Comparison of ENCODE assay signal across 25 cellular contexts in genomic region chr1:9493326-9493725, GRCh38.
"Had no signal": no experiment of that assay in that cellular context is flagged by ENCODE, and none has a peak within 500 bp of the region (broad histone marks: within the 10 kb centered on the region; RNA-seq: fewer than 3 reads in every experiment).

No MANE protein-coding gene starts in this region.

- H3K36me3 ChIP-seq: MG63, SJCRH30 had no signal

- H3K4me2 ChIP-seq: PC-9 had no signal

- H3K9me3 ChIP-seq: MG63, SJCRH30 had no signal

- H3K27ac ChIP-seq: PC-9, RWPE1, SJCRH30, SK-N-MC had no signal

- H3K4me3 ChIP-seq: MG63, PC-9, SJCRH30, SK-N-MC had no signal

- H3K4me1 ChIP-seq: SJCRH30 had no signal

- H2AFZ ChIP-seq: PC-9 had no signal

- DNase-seq: Kasumi-1, KG1, MG63, NCI-H1048, NCI-H1092 treated with DMSO at 0.1 percent for 48 hours, NCI-H1417 treated with DMSO at 0.1 percent for 48 hours, NCI-H146, NCI-H1694, NCI-H187 treated with DMSO at 0.1 percent for 48 hours, NCI-H2029, NCI-H2081, NCI-H2171 treated with DMSO at 0.1 percent for 48 hours, NCI-H2227 treated with DMSO at 0.1 percent for 48 hours, NCI-H345, NCI-H446, NCI-H510A treated with DMSO at 0.1 percent for 48 hours, NCI-H524 treated with DMSO at 0.1 percent for 48 hours, NCI-H526 treated with DMSO at 0.1 percent for 48 hours, NCI-H774, PC-9, SHP77, SIG-M5, SJCRH30 had no signal

- H3K27me3 ChIP-seq: MG63, SJCRH30 had no signal
